Comparison of ENCODE assay signal across 24 cellular contexts in the genomic region with DNA sequence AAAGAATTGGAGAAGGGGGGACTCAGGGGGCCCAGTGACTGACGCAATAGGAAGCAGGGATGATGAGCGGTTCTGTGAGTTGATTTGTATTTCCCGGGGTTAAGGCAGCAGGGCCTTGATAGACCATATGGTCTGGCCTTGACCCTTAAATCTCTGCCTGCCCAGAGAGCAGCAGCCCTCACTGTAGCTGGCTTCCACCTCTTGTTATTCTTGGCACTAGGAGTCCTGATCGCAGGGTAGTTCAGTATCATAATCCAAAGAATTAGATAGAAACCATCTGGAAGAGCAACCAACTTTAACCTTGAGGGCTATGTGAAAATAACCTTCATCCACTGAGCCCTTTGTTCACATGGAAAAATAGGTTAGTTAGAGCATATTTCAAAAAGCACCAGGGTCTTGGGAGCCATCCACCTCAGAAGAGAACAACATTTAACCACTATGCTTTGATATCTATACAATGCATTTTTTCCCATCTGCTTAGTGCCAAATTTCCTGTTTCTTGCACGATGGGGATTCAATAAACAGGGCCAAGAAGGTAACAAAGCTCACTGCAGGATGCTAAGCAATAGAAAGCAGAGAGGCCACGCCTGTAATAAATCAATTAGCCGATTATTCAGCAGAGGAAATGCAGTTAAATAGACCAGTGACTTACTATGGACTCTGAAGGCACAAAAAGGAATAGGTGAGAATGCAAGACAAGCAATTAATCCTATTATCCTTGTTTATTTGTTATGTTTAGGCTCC.
DNase-seq lines count a peak whose midpoint lies in the region; TF ChIP-seq lines count a peak whose summit lies in the region.
"Had no signal": no experiment of that assay in that cellular context is flagged by ENCODE, and none has a peak within 500 bp of the region (broad histone marks: within the 10 kb centered on the region; RNA-seq: fewer than 3 reads in every experiment).

No MANE protein-coding gene starts in this region.

- H3K27me3 Mint-ChIP-seq in neural progenitor cell (ENCODE audit: insufficient read depth, low read depth), result peaks cover 12% of the 10 kb centered on the region
- H3K27me3 Mint-ChIP-seq: activated naive CD4-positive, alpha-beta T cell treated with anti-CD3 and anti-CD28 coated beads, Interleukin-2, amount 50 U/mL, for 24 hours had no signal

- peaks cover 2% of the 10 kb centered on the region for H3K9me3 Mint-ChIP-seq in neural progenitor cell
- H3K9me3 Mint-ChIP-seq: activated naive CD4-positive, alpha-beta T cell treated with anti-CD3 and anti-CD28 coated beads, Interleukin-2, amount 50 U/mL, for 24 hours had no signal

- H3K36me3 Mint-ChIP-seq in neural progenitor cell, result peaks cover 2% of the 10 kb centered on the region
- H3K36me3 Mint-ChIP-seq: activated naive CD4-positive, alpha-beta T cell treated with anti-CD3 and anti-CD28 coated beads, Interleukin-2, amount 50 U/mL, for 24 hours; natural killer cell had no signal

- POLR2A ChIA-PET in PC-9 (lab: Charles Lee; ENCODE audit: unreplicated experiment), result no interaction called here

- H3K4me3 ChIP-seq in neural progenitor cell, result no peak overlapping the region
- H3K4me3 ChIP-seq in PC-9, result no peak overlapping the region
- no peak overlapping the region for H3K4me3 ChIP-seq in lower leg skin (ENCODE audit: low read depth, poor library complexity, severe bottlenecking)
- H3K4me3 ChIP-seq: coronary artery, SJCRH30 had no signal

- H3K9ac ChIP-seq in neural progenitor cell, result no peak overlapping the region

- TF ChIP-seq CTCF in neural progenitor cell (IDR thresholded peaks at IDR 0.05) (no peak), PC-9 (conservative IDR thresholded peaks at IDR 0.05) (no peak), lower leg skin (IDR thresholded peaks at IDR 0.05) (no peak)

- H3K4me1 ChIP-seq in neural progenitor cell (peaks cover 43% of the 10 kb centered on the region), PC-9 (replicated peaks; ENCODE audit: insufficient read depth) (no peaks in the 10 kb centered on the region)
- H3K4me1 ChIP-seq: SJCRH30 had no signal

- H3K4me1 Mint-ChIP-seq in neural progenitor cell, result peaks cover 62% of the 10 kb centered on the region
- H3K4me1 Mint-ChIP-seq: activated CD4-positive, alpha-beta T cell treated with anti-CD3 and anti-CD28 coated beads for 36 hours; activated naive CD4-positive, alpha-beta T cell treated with anti-CD3 and anti-CD28 coated beads, Interleukin-2, amount 50 U/mL, for 24 hours; natural killer cell had no signal

- H3K27ac ChIP-seq in neural progenitor cell, result no peak overlapping the region
- H3K27ac ChIP-seq in PC-9, result no peak overlapping the region
- H3K27ac ChIP-seq: brain microvascular endothelial cell, coronary artery, SJCRH30 had no signal

- H3K4me3 Mint-ChIP-seq in neural progenitor cell, result peak overlapping the region; percentile 45
- H3K4me3 Mint-ChIP-seq: activated CD4-positive, alpha-beta T cell treated with anti-CD3 and anti-CD28 coated beads for 36 hours; activated naive CD4-positive, alpha-beta T cell treated with anti-CD3 and anti-CD28 coated beads, Interleukin-2, amount 50 U/mL, for 24 hours; natural killer cell had no signal

- no peaks in the 10 kb centered on the region for H3K36me3 ChIP-seq in neural progenitor cell
- no peaks in the 10 kb centered on the region for H3K36me3 ChIP-seq in PC-9 (ENCODE audit: low read depth)
- H3K36me3 ChIP-seq: brain microvascular endothelial cell, SJCRH30 had no signal

- H3K4me2 ChIP-seq in neural progenitor cell, result peak overlapping the region; percentile 68
- no peak overlapping the region for H3K4me2 ChIP-seq in PC-9

- H3K27me3 ChIP-seq in neural progenitor cell, result no peaks in the 10 kb centered on the region
- peaks cover 46% of the 10 kb centered on the region for H3K27me3 ChIP-seq in PC-9 (ENCODE audit: insufficient read depth, low read depth)
- H3K27me3 ChIP-seq: brain microvascular endothelial cell, SJCRH30 had no signal

- H3K9me2 ChIP-seq in PC-9 (ENCODE audit: insufficient read depth), result no peaks in the 10 kb centered on the region

- H2AFZ ChIP-seq in neural progenitor cell (replicated peaks), result no peak overlapping the region
- no peak overlapping the region for H2AFZ ChIP-seq in PC-9

- CTCF ChIA-PET in PC-9 (lab: Charles Lee), result no interaction called here

- DNase-seq in DMS153 (lab: John Stamatoyannopoulos, UW) (peak; percentile 55), NCI-H82 (lab: John Stamatoyannopoulos, UW) (peak; percentile 92), cerebellum (ENCODE audit: low spot score) (peak; percentile 79), neural progenitor cell (ENCODE audit: low spot score) (no peak), DMS53 (lab: John Stamatoyannopoulos, UW) (no peak), PC-9 (no peak), lower leg skin (ENCODE audit: low spot score in 2 of 2) (no peak)
- DNase-seq: activated CD4-positive, alpha-beta T cell treated with anti-CD3 and anti-CD28 coated beads for 36 hours; activated T-cell treated with anti-CD3 and anti-CD28 coated beads, Interleukin-2, amount 50 U/mL, for 48 hours; brain microvascular endothelial cell; DMS 273 treated with DMSO at 0.1 percent for 48 hours; GF-D8; Karpas-422; left colon; midbrain; MV-4-11; natural killer cell; NCI-H187; NCI-H774; PC-3; posterior cingulate gyrus; SJCRH30 had no signal

- H3K27ac Mint-ChIP-seq in neural progenitor cell, result peak overlapping the region; percentile 62
- H3K27ac Mint-ChIP-seq: activated CD4-positive, alpha-beta T cell treated with anti-CD3 and anti-CD28 coated beads for 36 hours; activated naive CD4-positive, alpha-beta T cell treated with anti-CD3 and anti-CD28 coated beads, Interleukin-2, amount 50 U/mL, for 24 hours; natural killer cell had no signal

- BruUV-seq in PC-9 (replicated peaks; lab: Mats Ljungman, UMichigan), result no TSS peak

- H4K20me1 ChIP-seq in neural progenitor cell (ENCODE audit: low read depth), result no peaks in the 10 kb centered on the region
- H4K20me1 ChIP-seq in PC-9 (ENCODE audit: insufficient read depth), result no peaks in the 10 kb centered on the region

- 36 to 50% methylated on average over 7 of the region's 7 CpGs for WGBS in lower leg skin, 2 donors

- intact Hi-C loops in PC-9 (cut with micrococcal nuclease; ENCODE audit: unreplicated experiment) (no loop called here), lower leg skin (cut with DNase I; ENCODE audit: low total_unique reads) (no loop called here)

- no peak for TF ChIP-seq POLR2A in lower leg skin (IDR thresholded peaks at IDR 0.05)

- H3K79me2 ChIP-seq in neural progenitor cell (ENCODE audit: low read depth) (no peaks in the 10 kb centered on the region), PC-9 (ENCODE audit: low read depth) (no peaks in the 10 kb centered on the region)

- H3F3A ChIP-seq in neural progenitor cell (ENCODE audit: low read depth) (peaks cover 19% of the 10 kb centered on the region), PC-9 (ENCODE audit: insufficient read depth, low read depth) (no peaks in the 10 kb centered on the region)

- H3K9me3 ChIP-seq in neural progenitor cell (ENCODE audit: low read depth) (no peaks in the 10 kb centered on the region), PC-9 (ENCODE audit: insufficient read depth, low read depth) (no peaks in the 10 kb centered on the region)
- H3K9me3 ChIP-seq: SJCRH30 had no signal

Comparison
In these comparisons a context has a peak if more than half of its experiments do, and no peak if none do; other contexts are left out.
1. DNase-seq: peak in DMS153 (single experiment), NCI-H82 (single experiment) and cerebellum (single experiment); none in neural progenitor cell (single experiment), DMS53 (single experiment), PC-9 (0 of 2) and lower leg skin (0 of 2).